8 cellular contexts compared by ENCODE assay signal in the genomic region with DNA sequence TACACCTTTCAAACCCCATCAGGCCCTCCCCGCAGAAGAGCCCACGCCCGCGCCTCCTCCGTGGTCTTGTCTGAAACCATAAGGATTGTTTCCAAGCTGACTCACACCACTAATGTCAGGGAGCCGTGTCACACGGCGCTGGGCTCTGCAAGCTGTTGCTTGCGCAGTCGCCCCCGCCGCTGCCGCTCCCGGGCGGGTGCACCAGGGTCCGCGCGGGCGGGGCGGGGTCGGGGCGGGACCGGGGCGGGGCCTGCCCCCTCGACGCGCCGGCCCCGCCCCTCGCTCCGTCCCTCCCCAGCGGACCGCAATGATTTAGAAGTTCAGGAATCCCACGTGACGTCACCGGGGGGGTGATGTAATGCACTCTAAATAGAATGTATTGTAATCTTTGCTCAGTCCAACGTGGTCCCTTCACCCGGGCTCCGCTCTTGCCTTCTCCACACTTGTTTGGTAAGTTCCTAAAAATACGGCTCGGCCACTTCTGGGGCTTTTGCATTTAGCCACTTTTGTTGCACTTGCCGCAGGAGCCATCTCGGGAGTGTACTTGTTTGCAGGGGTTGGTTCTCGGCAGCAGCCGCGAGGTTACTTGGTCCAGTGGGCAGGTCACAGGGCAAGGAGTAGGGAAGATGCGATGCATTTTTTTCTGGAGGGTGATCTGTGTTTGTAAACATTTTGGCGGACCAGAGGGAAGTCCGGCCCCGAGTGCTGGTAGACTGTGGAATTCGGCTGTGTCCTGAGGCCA. TPM values are rescaled to one million over a fixed set of nuclear protein-coding genes. Genes with fewer than 3 reads are reported as not detected.
DNase-seq lines count a peak whose midpoint lies in the region; ATAC-seq and TF ChIP-seq lines count a peak whose summit lies in the region.

No MANE protein-coding gene starts in this region.

- no peak for TF ChIP-seq EP300 in gastroesophageal sphincter (IDR thresholded peaks at IDR 0.05)

- H3K9ac ChIP-seq in ES-I3 (ENCODE audit: low read depth, low read length) (peak overlapping the region; percentile 90), neural progenitor cell (no peak overlapping the region), stomach smooth muscle (ENCODE audit: low read length in 2 of 2) (peak overlapping the region; percentile 94 to 96)

- TF ChIP-seq POLR2A in gastroesophageal sphincter (IDR thresholded peaks at IDR 0.05): peak; percentile 48 to 51

- peaks cover 37% of the 10 kb centered on the region for H3K27me3 Mint-ChIP-seq in IgD-negative memory B cell
- H3K27me3 Mint-ChIP-seq in neural progenitor cell (ENCODE audit: insufficient read depth, low read depth): peaks cover 20% of the 10 kb centered on the region

- H3K4me3 Mint-ChIP-seq in IgD-negative memory B cell: peak overlapping the region; percentile 83 to 97 (median 92)
- peak overlapping the region; percentile 99 for H3K4me3 Mint-ChIP-seq in neural progenitor cell

- peaks cover 47% of the 10 kb centered on the region for H3F3A ChIP-seq in neural progenitor cell (ENCODE audit: low read depth)

- ATAC-seq in activated naive CD4-positive, alpha-beta T cell treated with anti-CD3 and anti-CD28 coated beads, Interleukin-2, amount 50 U/mL, for 72 hours: peak; percentile 84 to 86
- ATAC-seq in gastroesophageal sphincter: peak; percentile 86
- ATAC-seq in GM18861 (IDR thresholded peaks at IDR 0.05; ENCODE audit: unreplicated experiment): no peak

- peak; percentile 94 for DNase-seq in RKO (ENCODE audit: low spot score)
- peak; percentile 60 to 63 for DNase-seq in activated naive CD4-positive, alpha-beta T cell treated with anti-CD3 and anti-CD28 coated beads, Interleukin-2, amount 50 U/mL, for 72 hours (ENCODE audit: low spot score in 2 of 2)
- DNase-seq in neural progenitor cell (ENCODE audit: low spot score): peak; percentile 91

- no peaks in the 10 kb centered on the region for H3K79me2 ChIP-seq in neural progenitor cell (ENCODE audit: low read depth)

- no peaks in the 10 kb centered on the region for H3K9me3 Mint-ChIP-seq in IgD-negative memory B cell
- H3K9me3 Mint-ChIP-seq in activated naive CD4-positive, alpha-beta T cell treated with anti-CD3 and anti-CD28 coated beads, Interleukin-2, amount 50 U/mL, for 72 hours: no peaks in the 10 kb centered on the region
- H3K9me3 Mint-ChIP-seq in neural progenitor cell: no peaks in the 10 kb centered on the region

- no peak for TF ChIP-seq CTCF in gastroesophageal sphincter (IDR thresholded peaks at IDR 0.05)
- no peak for TF ChIP-seq CTCF in neural progenitor cell (IDR thresholded peaks at IDR 0.05)

- H3K27me3 ChIP-seq in gastroesophageal sphincter: peaks cover 31% of the 10 kb centered on the region
- H3K27me3 ChIP-seq in neural progenitor cell: peaks cover 81% of the 10 kb centered on the region
- no peaks in the 10 kb centered on the region for H3K27me3 ChIP-seq in stomach smooth muscle (ENCODE audit: control insufficient read depth in 1 of 2, insufficient read depth in 2 of 2, low read length in 2 of 2)

- H2AFZ ChIP-seq in neural progenitor cell (replicated peaks): peak overlapping the region; percentile 32

- H3K4me1 ChIP-seq in ES-I3 (ENCODE audit: insufficient read depth, low read length): 0 out of 2 replicates have a peak, but pooled peaks cover 9% of the 10 kb centered on the region
- H3K4me1 ChIP-seq in gastroesophageal sphincter: peaks cover 0 to 49% (median 11%) of the 10 kb centered on the region in 3 donors
- H3K4me1 ChIP-seq in neural progenitor cell: peaks cover 27% of the 10 kb centered on the region
- peaks cover 17% of the 10 kb centered on the region for H3K4me1 ChIP-seq in stomach smooth muscle (ENCODE audit: control insufficient read depth, insufficient read depth, low read length)

- H3K36me3 ChIP-seq in ES-I3 (ENCODE audit: insufficient read depth, low read length) (no peaks in the 10 kb centered on the region), gastroesophageal sphincter (no peaks in the 10 kb centered on the region), neural progenitor cell (no peaks in the 10 kb centered on the region), stomach smooth muscle (ENCODE audit: control insufficient read depth in 2 of 2, insufficient read depth in 2 of 2, low read length in 2 of 2) (no peaks in the 10 kb centered on the region)

- H3K27ac ChIP-seq in gastroesophageal sphincter (peak overlapping the region; percentile 52 to 94 (median 90)), neural progenitor cell (no peak overlapping the region), stomach smooth muscle (ENCODE audit: low read length) (peak overlapping the region; percentile 91)

- WGBS in gastroesophageal sphincter (ENCODE audit: low coverage in 1 of 2), 2 donors: 0% methylated on average over 9 to 14 of the region's 51 CpGs

- H3K4me2 ChIP-seq in neural progenitor cell: peak overlapping the region; percentile 98

- no peaks in the 10 kb centered on the region for H4K20me1 ChIP-seq in neural progenitor cell (ENCODE audit: low read depth)

- peak overlapping the region in 2 of 3 donors; percentile 9 to 50 for H3K27ac Mint-ChIP-seq in IgD-negative memory B cell
- peak overlapping the region; percentile 76 to 88 for H3K27ac Mint-ChIP-seq in activated naive CD4-positive, alpha-beta T cell treated with anti-CD3 and anti-CD28 coated beads, Interleukin-2, amount 50 U/mL, for 72 hours
- peak overlapping the region; percentile 96 for H3K27ac Mint-ChIP-seq in neural progenitor cell

- H3K36me3 Mint-ChIP-seq in IgD-negative memory B cell: no peaks in the 10 kb centered on the region
- H3K36me3 Mint-ChIP-seq in activated naive CD4-positive, alpha-beta T cell treated with anti-CD3 and anti-CD28 coated beads, Interleukin-2, amount 50 U/mL, for 72 hours: peaks cover 0 to 5% of the 10 kb centered on the region in 2 donors
- H3K36me3 Mint-ChIP-seq in neural progenitor cell: no peaks in the 10 kb centered on the region

- H3K4me3 ChIP-seq in gastroesophageal sphincter (peak overlapping the region; percentile 47 to 76), neural progenitor cell (peak overlapping the region; percentile 67), stomach smooth muscle (ENCODE audit: low read length in 2 of 2) (peak overlapping the region; percentile 85 to 93)

- no peaks in the 10 kb centered on the region for H3K9me3 ChIP-seq in ES-I3 (ENCODE audit: control insufficient read depth, insufficient read depth, low read length)
- no peaks in the 10 kb centered on the region for H3K9me3 ChIP-seq in gastroesophageal sphincter
- no peaks in the 10 kb centered on the region for H3K9me3 ChIP-seq in neural progenitor cell (ENCODE audit: low read depth)
- H3K9me3 ChIP-seq in stomach smooth muscle (ENCODE audit: control insufficient read depth in 2 of 2, low read length in 2 of 2): no peaks in the 10 kb centered on the region

- H3K4me1 Mint-ChIP-seq in IgD-negative memory B cell: peaks cover 13 to 24% (median 18%) of the 10 kb centered on the region in 3 donors
- peaks cover 28% of the 10 kb centered on the region for H3K4me1 Mint-ChIP-seq in neural progenitor cell

RNA-seq across cellular contexts. Expression of a gene that starts 3.2 kb away (rescaled TPM):
- polyA plus RNA-seq in IgD-negative memory B cell: 1.3 TPM
- total RNA-seq in activated naive CD4-positive, alpha-beta T cell treated with anti-CD3 and anti-CD28 coated beads, Interleukin-2, amount 50 U/mL, for 72 hours: under 1 TPM in 1 of 2 donors, not detected in 1; 0.72 TPM
- total RNA-seq in gastroesophageal sphincter (10 to 100 TPM in 3 of 4 donors, 1 to 10 TPM in 1; 7.8 to 29.9 (median 12.9) TPM), neural progenitor cell (ENCODE audit: low replicate concordance) (1.2 and 2.8 TPM in 2 replicates)

Comparison
In these comparisons a context has a peak if more than half of its experiments do, and no peak if none do; other contexts are left out.
1. H3K27ac Mint-ChIP-seq: peak in every context shown above with its lines; median percentile 96 in neural progenitor cell; 82 in activated naive CD4-positive, alpha-beta T cell treated with anti-CD3 and anti-CD28 coated beads, Interleukin-2, amount 50 U/mL, for 72 hours; 30 in IgD-negative memory B cell.